In genomic region chr13:30762643-30763042, GRCh38 we compare ENCODE assay signal across 22 cellular contexts. TPM values are rescaled to one million over a fixed set of nuclear protein-coding genes. Genes with fewer than 3 reads are reported as not detected.
"Had no signal": no experiment of that assay in that cellular context is flagged by ENCODE, and none has a peak within 500 bp of the region (broad histone marks: within the 10 kb centered on the region; RNA-seq: fewer than 3 reads in every experiment).

No MANE protein-coding gene starts in this region.

- ATAC-seq: activated T-cell treated with anti-CD3 and anti-CD28 coated beads, Interleukin-2, amount 50 U/mL, for 72 hours; T-helper 17 cell had no signal

- H3K27me3 Mint-ChIP-seq: activated B cell treated with CpG ODN at 0.5 μM for 24 hours; activated CD4-positive, alpha-beta T cell treated with anti-CD3 and anti-CD28 coated beads, Interleukin-2, amount 10 ng/mL, durations not matched to agents 24 days and 14 days; activated naive CD4-positive, alpha-beta T cell treated with anti-CD3 and anti-CD28 coated beads, Interleukin-2, amount 10 ng/mL, durations not matched to agents 7 days and 5 days; activated naive CD8-positive, alpha-beta T cell treated with anti-CD3 and anti-CD28 coated beads for 36 hours; T-helper 17 cell had no signal

- DNase-seq: activated B cell treated with CpG ODN at 0.5 μM for 24 hours; activated CD4-positive, alpha-beta T cell treated with anti-CD3 and anti-CD28 coated beads for 1 hour; activated CD4-positive, alpha-beta T cell treated with anti-CD3 and anti-CD28 coated beads, Interleukin-2, amount 10 ng/mL, durations not matched to agents 24 days and 14 days; activated CD4-positive, alpha-beta T cell treated with anti-CD3 and anti-CD28 coated beads, Interleukin-2, amount 50 U/mL, for 48 hours; activated CD8-positive, alpha-beta memory T cell treated with anti-CD3 and anti-CD28 coated beads for 24 hours; activated gamma-delta T cell treated with Interleukin-2 at 50 U/mL for 16 hours; activated naive CD4-positive, alpha-beta T cell treated with anti-CD3 and anti-CD28 coated beads, Interleukin-2, amount 10 ng/mL, durations not matched to agents 7 days and 5 days; activated naive CD8-positive, alpha-beta T cell treated with anti-CD3 and anti-CD28 coated beads for 36 hours; activated T-cell treated with anti-CD3 and anti-CD28 coated beads, Interleukin-2, amount 50 U/mL, for 72 hours; anterior cingulate cortex; caudate nucleus; Kasumi-1; KBM-7; NCI-H1417; NCI-H2029; NCI-H2107; NCI-H510A treated with DMSO at 0.1 percent for 48 hours; SHP77; T-helper 17 cell; T-helper 9 cell had no signal

- H3K27ac Mint-ChIP-seq: activated B cell treated with CpG ODN at 0.5 μM for 24 hours; activated CD4-positive, alpha-beta T cell treated with anti-CD3 and anti-CD28 coated beads, Interleukin-2, amount 10 ng/mL, durations not matched to agents 24 days and 14 days; activated naive CD4-positive, alpha-beta T cell treated with anti-CD3 and anti-CD28 coated beads, Interleukin-2, amount 10 ng/mL, durations not matched to agents 7 days and 5 days; activated naive CD8-positive, alpha-beta T cell treated with anti-CD3 and anti-CD28 coated beads for 36 hours; activated T-cell treated with anti-CD3 and anti-CD28 coated beads, Interleukin-2, amount 50 U/mL, for 72 hours; activated T-helper 2 cell treated with anti-CD3 and anti-CD28 coated beads, Interferon-gamma antibody, Interleukin-2, Interleukin-4, amounts not matched to agents 10 μg/mL and 5 μg/mL and 100 μg/mL, durations not matched to agents 14 hours and 24 hours and 36 hours had no signal

- H3K4me3 Mint-ChIP-seq: activated B cell treated with CpG ODN at 0.5 μM for 24 hours; activated CD4-positive, alpha-beta T cell treated with anti-CD3 and anti-CD28 coated beads, Interleukin-2, amount 10 ng/mL, durations not matched to agents 24 days and 14 days; activated naive CD4-positive, alpha-beta T cell treated with anti-CD3 and anti-CD28 coated beads, Interleukin-2, amount 10 ng/mL, durations not matched to agents 7 days and 5 days; activated naive CD8-positive, alpha-beta T cell treated with anti-CD3 and anti-CD28 coated beads for 36 hours; activated T-cell treated with anti-CD3 and anti-CD28 coated beads, Interleukin-2, amount 50 U/mL, for 72 hours; T-helper 17 cell had no signal

- H3K9me3 Mint-ChIP-seq: activated B cell treated with CpG ODN at 0.5 μM for 24 hours; activated CD4-positive, alpha-beta T cell treated with anti-CD3 and anti-CD28 coated beads, Interleukin-2, amount 10 ng/mL, durations not matched to agents 24 days and 14 days; activated naive CD4-positive, alpha-beta T cell treated with anti-CD3 and anti-CD28 coated beads, Interleukin-2, amount 10 ng/mL, durations not matched to agents 7 days and 5 days; activated naive CD8-positive, alpha-beta T cell treated with anti-CD3 and anti-CD28 coated beads for 36 hours; activated T-cell treated with anti-CD3 and anti-CD28 coated beads, Interleukin-2, amount 50 U/mL, for 72 hours; activated T-helper 2 cell treated with anti-CD3 and anti-CD28 coated beads, Interferon-gamma antibody, Interleukin-2, Interleukin-4, amounts not matched to agents 10 μg/mL and 5 μg/mL and 100 μg/mL, durations not matched to agents 14 hours and 24 hours and 36 hours had no signal

RNA-seq across cellular contexts. Expression of gene ALOX5AP, which starts 27.3 kb away (rescaled TPM):
- total RNA-seq: SK-MEL-5 had no signal
